Comparison of ENCODE assay signal across 8 cellular contexts in the genomic region with DNA sequence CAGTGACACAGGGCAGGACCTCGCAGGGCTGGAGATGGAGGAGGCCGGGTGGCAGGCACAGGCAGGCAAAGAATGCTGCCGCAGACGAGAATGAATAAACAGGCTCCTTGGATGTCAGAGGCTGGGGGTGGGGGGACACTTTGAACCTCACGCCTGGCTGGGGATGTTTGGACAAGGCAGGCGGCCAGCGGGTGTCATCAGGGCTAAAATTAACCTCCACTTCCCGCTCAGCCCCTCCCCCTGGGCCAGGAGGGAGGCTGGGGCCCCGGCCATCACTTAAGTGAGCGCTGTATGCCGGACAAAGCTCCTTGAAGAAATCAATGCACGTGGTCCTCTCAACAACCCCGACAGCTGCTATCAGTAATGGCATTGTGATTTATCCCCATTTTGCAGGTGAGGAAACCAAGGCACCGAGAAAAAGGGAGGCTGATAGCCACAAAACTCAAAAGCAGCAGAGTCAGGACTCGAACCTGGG. TPM values are rescaled to one million over a fixed set of nuclear protein-coding genes. Genes with fewer than 3 reads are reported as not detected.
DNase-seq lines count a peak whose midpoint lies in the region; ATAC-seq and TF ChIP-seq lines count a peak whose summit lies in the region.
"Had no signal": no experiment of that assay in that cellular context is flagged by ENCODE, and none has a peak within 500 bp of the region (broad histone marks: within the 10 kb centered on the region; RNA-seq: fewer than 3 reads in every experiment).

No MANE protein-coding gene starts in this region.

- intact Hi-C loops in Right ventricle myocardium inferior (cut with DNase I) (no loop called here), stomach (cut with DNase I; ENCODE audit: low total_unique reads) (no loop called here)

- WGBS in stomach, 5 donors, result 9 to 22% (median 15%) methylated on average over 11 to 15 of the region's 15 CpGs

- no peaks in the 10 kb centered on the region for H3K9me3 ChIP-seq in stomach

- H3K36me3 ChIP-seq in stomach, result no peaks in the 10 kb centered on the region

- TF ChIP-seq EP300 in stomach (IDR thresholded peaks at IDR 0.05), result peak; percentile 37

- H3K27ac ChIP-seq in stomach, result peak overlapping the region in 4 of 5 donors; percentile 31 to 83 (median 50)

- DNase-seq in NCI-H2227 treated with DMSO at 0.1 percent for 48 hours (lab: John Stamatoyannopoulos, UW) (peak; percentile 13), Right ventricle myocardium inferior (ENCODE audit: missing footprints) (no peak), stomach (no peak), GM20000 (ENCODE audit: low spot score) (no peak), NCI-H526 treated with DMSO at 0.1 percent for 48 hours (lab: John Stamatoyannopoulos, UW) (no peak)
- DNase-seq: activated naive CD4-positive, alpha-beta T cell had no signal

- no peak for TF ChIP-seq CTCF in stomach (IDR thresholded peaks at IDR 0.05)
- no peak for TF ChIP-seq CTCF in GM20000 (IDR thresholded peaks at IDR 0.05; ENCODE audit: extremely low read depth, missing control alignments)

- no peak for TF ChIP-seq POLR2A in stomach (IDR thresholded peaks at IDR 0.05)

- H3K4me1 ChIP-seq in stomach, result peaks cover 7 to 25% (median 12%) of the 10 kb centered on the region in 4 donors

- ATAC-seq in Right ventricle myocardium inferior, result peak; percentile 86
- no peak for ATAC-seq in HG03457 (IDR thresholded peaks at IDR 0.05; ENCODE audit: unreplicated experiment)

- peaks cover 0 to 61% (median 28%) of the 10 kb centered on the region in 3 donors for H3K27me3 ChIP-seq in stomach

- H3K4me3 ChIP-seq in stomach, result no peak overlapping the region

RNA-seq across cellular contexts. Expression of gene FUT5, which starts 10.3 kb away (rescaled TPM):
- not detected for total RNA-seq in Right ventricle myocardium inferior
- under 1 TPM in 1 of 5 donors, not detected in 4; 0.37 TPM for total RNA-seq in stomach
- not detected for polyA plus RNA-seq in stomach
- polyA plus RNA-seq: keratinocyte had no signal

RNA-seq across cellular contexts. Expression of gene NDUFA11, which starts 22.9 kb away (rescaled TPM):
- total RNA-seq in Right ventricle myocardium inferior (571 TPM), stomach (100 to 1,000 TPM in 4 of 5 donors, 10 to 100 TPM in 1; 22.2 to 474 (median 130) TPM)
- 100 to 1,000 TPM; 490 to 524 (median 492) TPM for polyA plus RNA-seq in stomach

RNA-seq across cellular contexts. Expression of gene VMAC, which starts 24.0 kb away (rescaled TPM):
- total RNA-seq in Right ventricle myocardium inferior (1.6 TPM), stomach (10 to 100 TPM in 3 of 5 donors, 1 to 10 TPM in 2; 3.6 to 60.8 (median 13.8) TPM)
- 1 to 10 TPM; 4.3 to 5.0 (median 4.7) TPM for polyA plus RNA-seq in stomach

RNA-seq across cellular contexts. Expression of gene FUT3, which starts 29.4 kb away (rescaled TPM):
- total RNA-seq in Right ventricle myocardium inferior (not detected), stomach (100 to 1,000 TPM in 1 of 5 donors, 1 to 10 TPM in 4; 1.1 to 119 (median 8.5) TPM)
- polyA plus RNA-seq in stomach, result 10 to 100 TPM in 1 of 3 donors, 1 to 10 TPM in 2; 2.0 to 36.5 (median 5.0) TPM

RNA-seq across cellular contexts. Expression of gene CAPS, which starts 33.4 kb away (rescaled TPM):
- total RNA-seq in Right ventricle myocardium inferior, result 3.8 TPM
- 100 to 1,000 TPM in 1 of 5 donors, 10 to 100 TPM in 4; 27.2 to 143 (median 54.8) TPM for total RNA-seq in stomach
- polyA plus RNA-seq in stomach, result 10 to 100 TPM; 34.5 to 50.4 (median 44.0) TPM
